Comparison of ENCODE assay signal across 1 cellular context in genomic region chr14:54555651-54556050, GRCh38.
TF ChIP-seq lines count a peak whose summit lies in the region.

No MANE protein-coding gene starts in this region.

TF ChIP-seq in GM23338, 12 proteins besides CTCF, POLR2A, EP300 and RAD21 (continued from another document):
- TF ChIP-seq ZNF462 (CRISPR knock-in tag; IDR thresholded peaks at IDR 0.05) (no peak), STAT1 (IDR thresholded peaks at IDR 0.05; ENCODE audit: unreplicated experiment) (no peak), ZNF114 (CRISPR knock-in tag; IDR thresholded peaks at IDR 0.05) (no peak), EZH2phosphoT487 (IDR thresholded peaks at IDR 0.05; ENCODE audit: unreplicated experiment) (no peak), REST (IDR thresholded peaks at IDR 0.05; ENCODE audit: unreplicated experiment) (no peak), JUNB (IDR thresholded peaks at IDR 0.05; ENCODE audit: unreplicated experiment) (no peak), NANOG (IDR thresholded peaks at IDR 0.05; ENCODE audit: borderline replicate concordance) (no peak), EZH2 (IDR thresholded peaks at IDR 0.05; ENCODE audit: low read depth, unreplicated experiment) (no peak), ZNF331 (CRISPR knock-in tag; IDR thresholded peaks at IDR 0.05; ENCODE audit: low read depth) (no peak), CREB1 (CRISPR knock-in tag; IDR thresholded peaks at IDR 0.05; ENCODE audit: low read depth) (no peak)
